Comparison of ENCODE assay signal across 11 cellular contexts in genomic region chr6:39688494-39688893, GRCh38. TPM values are rescaled to one million over a fixed set of nuclear protein-coding genes. Genes with fewer than 3 reads are reported as not detected.
DNase-seq lines count a peak whose midpoint lies in the region; ATAC-seq, FAIRE-seq and TF ChIP-seq lines count a peak whose summit lies in the region.
"Had no signal": no experiment of that assay in that cellular context is flagged by ENCODE, and none has a peak within 500 bp of the region (broad histone marks: within the 10 kb centered on the region; RNA-seq: fewer than 3 reads in every experiment).

No MANE protein-coding gene starts in this region.

- no peaks in the 10 kb centered on the region for H3K4me1 ChIP-seq in gastrocnemius medialis

- TF ChIP-seq POLR2A in gastrocnemius medialis (IDR thresholded peaks at IDR 0.05) (no peak), GM12892 (IDR thresholded peaks at IDR 0.05; ENCODE audit: low read depth, low read length) (no peak)

- H3K4me3 ChIP-seq in gastrocnemius medialis: no peak overlapping the region

- H3K27ac ChIP-seq in cingulate gyrus (ENCODE audit: low read depth, low read length): peak overlapping the region; percentile 89
- H3K27ac ChIP-seq in gastrocnemius medialis: no peak overlapping the region

- no peak for TF ChIP-seq CTCF in gastrocnemius medialis (IDR thresholded peaks at IDR 0.05 in 4 of 5, conservative IDR thresholded peaks at IDR 0.05 in 1 of 5)
- TF ChIP-seq CTCF in omental fat pad (IDR thresholded peaks at IDR 0.05): no peak

- in situ Hi-C loops in gastrocnemius medialis (cut with MboI; ENCODE audit: low sequenced_read_pairs in 4 of 4): no loop called here

- intact Hi-C loops in gastrocnemius medialis (cut with DNase I; ENCODE audit: low total_unique reads): no loop called here

- no peaks in the 10 kb centered on the region for H3K36me3 ChIP-seq in gastrocnemius medialis

- no peak for FAIRE-seq in GM12892 (lab: Jason Lieb, UNC)

- no peaks in the 10 kb centered on the region for H3K27me3 ChIP-seq in gastrocnemius medialis

- peak; percentile 10 for DNase-seq in EL
- DNase-seq in NCI-H2171 (lab: John Stamatoyannopoulos, UW): peak; percentile 68
- peak; percentile 10 to 18 for DNase-seq in gastrocnemius medialis
- DNase-seq in omental fat pad (ENCODE audit: low spot score): no peak
- no peak for DNase-seq in activated naive CD4-positive, alpha-beta T cell treated with Interleukin-2 at 50 U/mL for 16 hours
- DNase-seq in GM12892 (ENCODE audit: insufficient read length): no peak
- DNase-seq: activated CD4-positive, alpha-beta memory T cell treated with anti-CD3 and anti-CD28 coated beads for 36 hours; glutamatergic neuron had no signal

- no peaks in the 10 kb centered on the region for H3K9me3 ChIP-seq in gastrocnemius medialis

- ATAC-seq in gastrocnemius medialis (peak; percentile 92 to 95), omental fat pad (ENCODE audit: low FRiP score) (no peak), HG03521 (IDR thresholded peaks at IDR 0.05; ENCODE audit: unreplicated experiment) (no peak)
- ATAC-seq: HCT116 had no signal

RNA-seq across cellular contexts. Expression of gene KIF6, which starts 36.7 kb away (rescaled TPM):
- total RNA-seq in gastrocnemius medialis (not detected), omental fat pad (under 1 TPM in 2 of 4 donors, not detected in 2; 0.19 to 0.38 TPM)
- 0.49 TPM for polyA plus RNA-seq in GM12892 (2012; ENCODE audit: missing spikeins)

Comparison
In these comparisons a context has a peak if more than half of its experiments do, and no peak if none do; other contexts are left out.
1. DNase-seq: peak in EL (single experiment), NCI-H2171 (single experiment) and gastrocnemius medialis (2 of 2); none in omental fat pad (single experiment), activated naive CD4-positive, alpha-beta T cell treated with Interleukin-2 at 50 U/mL for 16 hours (single experiment) and GM12892 (single experiment).
2. ATAC-seq: peak in gastrocnemius medialis (2 of 2); none in omental fat pad (single experiment) and HG03521 (single experiment).